1 cellular context compared by ENCODE assay signal in genomic region chr1:42846257-42847110, GRCh38.
TF ChIP-seq lines count a peak whose summit lies in the region.

A gene with protein sequence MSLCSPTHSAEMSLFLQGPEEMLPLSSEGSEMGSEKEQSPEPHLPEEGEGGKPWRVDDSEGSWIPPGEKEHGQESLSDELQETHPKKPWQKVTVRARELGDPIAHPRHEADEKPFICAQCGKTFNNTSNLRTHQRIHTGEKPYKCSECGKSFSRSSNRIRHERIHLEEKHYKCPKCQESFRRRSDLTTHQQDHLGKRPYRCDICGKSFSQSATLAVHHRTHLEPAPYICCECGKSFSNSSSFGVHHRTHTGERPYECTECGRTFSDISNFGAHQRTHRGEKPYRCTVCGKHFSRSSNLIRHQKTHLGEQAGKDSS (plus strand): TSS chr1:42846613. CDS start chr1:42849659, 3,046 bp downstream.

TF ChIP-seq in K562, 482 proteins besides CTCF, POLR2A, EP300 and RAD21 (continued from another document and continues in another):
- no peak for TF ChIP-seq MITF (IDR thresholded peaks at IDR 0.05)
- TF ChIP-seq ZNF347 (CRISPR knock-in tag; IDR thresholded peaks at IDR 0.05; ENCODE audit: low read depth), result 0 out of 2 replicates have a peak, but pooled peaks have one; percentile 30
- TF ChIP-seq ETV6 (IDR thresholded peaks at IDR 0.05; ENCODE audit: borderline replicate concordance in 1 of 2, low read depth in 2 of 2, low read length in 1 of 2), result no peak
- TF ChIP-seq ETV6 (CRISPR knock-in tag; IDR thresholded peaks at IDR 0.05; ENCODE audit: borderline replicate concordance), result no peak
- TF ChIP-seq KDM5B (IDR thresholded peaks at IDR 0.05; ENCODE audit: insufficient replicate concordance, low read depth, low read length), result peak; percentile 84
- no peak for TF ChIP-seq SIRT6 (IDR thresholded peaks at IDR 0.05; ENCODE audit: low read depth, low read length)
- TF ChIP-seq, protein P1, sequence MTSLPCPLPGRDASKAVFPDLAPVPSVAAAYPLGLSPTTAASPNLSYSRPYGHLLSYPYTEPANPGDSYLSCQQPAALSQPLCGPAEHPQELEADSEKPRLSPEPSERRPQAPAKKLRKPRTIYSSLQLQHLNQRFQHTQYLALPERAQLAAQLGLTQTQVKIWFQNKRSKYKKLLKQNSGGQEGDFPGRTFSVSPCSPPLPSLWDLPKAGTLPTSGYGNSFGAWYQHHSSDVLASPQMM (CRISPR knock-in tag; IDR thresholded peaks at IDR 0.05), result no peak
- TF ChIP-seq FIP1L1 (IDR thresholded peaks at IDR 0.05; ENCODE audit: low read depth, low read length, poor library complexity, severe bottlenecking), result no peak
- no peak for TF ChIP-seq MEF2D (tag; conservative IDR thresholded peaks at IDR 0.05; ENCODE audit: low read depth)
- no peak for TF ChIP-seq TEAD2 (tag; IDR thresholded peaks at IDR 0.05)
- TF ChIP-seq, protein P2, sequence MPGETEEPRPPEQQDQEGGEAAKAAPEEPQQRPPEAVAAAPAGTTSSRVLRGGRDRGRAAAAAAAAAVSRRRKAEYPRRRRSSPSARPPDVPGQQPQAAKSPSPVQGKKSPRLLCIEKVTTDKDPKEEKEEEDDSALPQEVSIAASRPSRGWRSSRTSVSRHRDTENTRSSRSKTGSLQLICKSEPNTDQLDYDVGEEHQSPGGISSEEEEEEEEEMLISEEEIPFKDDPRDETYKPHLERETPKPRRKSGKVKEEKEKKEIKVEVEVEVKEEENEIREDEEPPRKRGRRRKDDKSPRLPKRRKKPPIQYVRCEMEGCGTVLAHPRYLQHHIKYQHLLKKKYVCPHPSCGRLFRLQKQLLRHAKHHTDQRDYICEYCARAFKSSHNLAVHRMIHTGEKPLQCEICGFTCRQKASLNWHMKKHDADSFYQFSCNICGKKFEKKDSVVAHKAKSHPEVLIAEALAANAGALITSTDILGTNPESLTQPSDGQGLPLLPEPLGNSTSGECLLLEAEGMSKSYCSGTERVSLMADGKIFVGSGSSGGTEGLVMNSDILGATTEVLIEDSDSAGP (CRISPR knock-in tag; IDR thresholded peaks at IDR 0.05), result no peak
- no peak for TF ChIP-seq MYNN (IDR thresholded peaks at IDR 0.05)
- TF ChIP-seq MYNN (CRISPR knock-in tag; IDR thresholded peaks at IDR 0.05), result no peak
- peak; percentile 54; the same call in 1 of the 2 replicates for TF ChIP-seq NCOA1 (IDR thresholded peaks at IDR 0.05; ENCODE audit: low read depth)
- no peak for TF ChIP-seq HSF4 (CRISPR knock-in tag; IDR thresholded peaks at IDR 0.05; ENCODE audit: borderline replicate concordance)
- TF ChIP-seq SNRNP70 (optimal IDR thresholded peaks at IDR 0.05; ENCODE audit: low read depth, low read length), result no peak
- no peak; the same call in none of the 2 replicates for TF ChIP-seq TAF7 (tag; IDR thresholded peaks at IDR 0.05)
- TF ChIP-seq KLF10 (CRISPR knock-in tag; IDR thresholded peaks at IDR 0.05), result no peak
- no peak for TF ChIP-seq LEF1 (IDR thresholded peaks at IDR 0.05)
- TF ChIP-seq ZKSCAN1 (IDR thresholded peaks at IDR 0.05; ENCODE audit: low read depth, low read length), result 0 out of 2 replicates have a peak, but pooled peaks have one; percentile 23
- no peak for TF ChIP-seq PHB (CRISPR knock-in tag; IDR thresholded peaks at IDR 0.05)
- TF ChIP-seq ESRRB (CRISPR knock-in tag; IDR thresholded peaks at IDR 0.05; ENCODE audit: borderline replicate concordance), result no peak
- no peak for TF ChIP-seq U2AF1 (optimal IDR thresholded peaks at IDR 0.05; ENCODE audit: low read depth, low read length)
- TF ChIP-seq SIN3B (IDR thresholded peaks at IDR 0.05; ENCODE audit: low read depth), result no peak; the same call in 1 of the 2 replicates
- peak; percentile 97 for TF ChIP-seq NFYB (IDR thresholded peaks at IDR 0.05; ENCODE audit: extremely low read depth, insufficient read length)
- TF ChIP-seq DEAF1 (CRISPR knock-in tag; IDR thresholded peaks at IDR 0.05), result 0 out of 2 replicates have a peak, but pooled peaks have one; percentile 22
- no peak for TF ChIP-seq TEAD4 (IDR thresholded peaks at IDR 0.05; ENCODE audit: low read length)
- TF ChIP-seq TEAD4 (CRISPR knock-in tag; IDR thresholded peaks at IDR 0.05; ENCODE audit: borderline replicate concordance), result no peak
- TF ChIP-seq, protein P3, sequence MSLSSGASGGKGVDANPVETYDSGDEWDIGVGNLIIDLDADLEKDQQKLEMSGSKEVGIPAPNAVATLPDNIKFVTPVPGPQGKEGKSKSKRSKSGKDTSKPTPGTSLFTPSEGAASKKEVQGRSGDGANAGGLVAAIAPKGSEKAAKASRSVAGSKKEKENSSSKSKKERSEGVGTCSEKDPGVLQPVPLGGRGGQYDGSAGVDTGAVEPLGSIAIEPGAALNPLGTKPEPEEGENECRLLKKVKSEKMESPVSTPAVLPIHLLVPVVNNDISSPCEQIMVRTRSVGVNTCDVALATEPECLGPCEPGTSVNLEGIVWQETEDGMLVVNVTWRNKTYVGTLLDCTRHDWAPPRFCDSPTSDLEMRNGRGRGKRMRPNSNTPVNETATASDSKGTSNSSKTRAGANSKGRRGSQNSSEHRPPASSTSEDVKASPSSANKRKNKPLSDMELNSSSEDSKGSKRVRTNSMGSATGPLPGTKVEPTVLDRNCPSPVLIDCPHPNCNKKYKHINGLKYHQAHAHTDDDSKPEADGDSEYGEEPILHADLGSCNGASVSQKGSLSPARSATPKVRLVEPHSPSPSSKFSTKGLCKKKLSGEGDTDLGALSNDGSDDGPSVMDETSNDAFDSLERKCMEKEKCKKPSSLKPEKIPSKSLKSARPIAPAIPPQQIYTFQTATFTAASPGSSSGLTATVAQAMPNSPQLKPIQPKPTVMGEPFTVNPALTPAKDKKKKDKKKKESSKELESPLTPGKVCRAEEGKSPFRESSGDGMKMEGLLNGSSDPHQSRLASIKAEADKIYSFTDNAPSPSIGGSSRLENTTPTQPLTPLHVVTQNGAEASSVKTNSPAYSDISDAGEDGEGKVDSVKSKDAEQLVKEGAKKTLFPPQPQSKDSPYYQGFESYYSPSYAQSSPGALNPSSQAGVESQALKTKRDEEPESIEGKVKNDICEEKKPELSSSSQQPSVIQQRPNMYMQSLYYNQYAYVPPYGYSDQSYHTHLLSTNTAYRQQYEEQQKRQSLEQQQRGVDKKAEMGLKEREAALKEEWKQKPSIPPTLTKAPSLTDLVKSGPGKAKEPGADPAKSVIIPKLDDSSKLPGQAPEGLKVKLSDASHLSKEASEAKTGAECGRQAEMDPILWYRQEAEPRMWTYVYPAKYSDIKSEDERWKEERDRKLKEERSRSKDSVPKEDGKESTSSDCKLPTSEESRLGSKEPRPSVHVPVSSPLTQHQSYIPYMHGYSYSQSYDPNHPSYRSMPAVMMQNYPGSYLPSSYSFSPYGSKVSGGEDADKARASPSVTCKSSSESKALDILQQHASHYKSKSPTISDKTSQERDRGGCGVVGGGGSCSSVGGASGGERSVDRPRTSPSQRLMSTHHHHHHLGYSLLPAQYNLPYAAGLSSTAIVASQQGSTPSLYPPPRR (CRISPR knock-in tag; IDR thresholded peaks at IDR 0.05; ENCODE audit: borderline replicate concordance), result no peak
- TF ChIP-seq SMARCA4 (IDR thresholded peaks at IDR 0.05), result no peak
- TF ChIP-seq NONO (IDR thresholded peaks at IDR 0.05; ENCODE audit: low read depth in 2 of 2, low read length in 1 of 2), result no peak
- TF ChIP-seq, protein P4, sequence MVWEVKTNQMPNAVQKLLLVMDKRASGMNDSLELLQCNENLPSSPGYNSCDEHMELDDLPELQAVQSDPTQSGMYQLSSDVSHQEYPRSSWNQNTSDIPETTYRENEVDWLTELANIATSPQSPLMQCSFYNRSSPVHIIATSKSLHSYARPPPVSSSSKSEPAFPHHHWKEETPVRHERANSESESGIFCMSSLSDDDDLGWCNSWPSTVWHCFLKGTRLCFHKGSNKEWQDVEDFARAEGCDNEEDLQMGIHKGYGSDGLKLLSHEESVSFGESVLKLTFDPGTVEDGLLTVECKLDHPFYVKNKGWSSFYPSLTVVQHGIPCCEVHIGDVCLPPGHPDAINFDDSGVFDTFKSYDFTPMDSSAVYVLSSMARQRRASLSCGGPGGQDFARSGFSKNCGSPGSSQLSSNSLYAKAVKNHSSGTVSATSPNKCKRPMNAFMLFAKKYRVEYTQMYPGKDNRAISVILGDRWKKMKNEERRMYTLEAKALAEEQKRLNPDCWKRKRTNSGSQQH (CRISPR knock-in tag; IDR thresholded peaks at IDR 0.05), result peak; percentile 4; the same call in 1 of the 2 replicates
- TF ChIP-seq ILF3 (IDR thresholded peaks at IDR 0.05; ENCODE audit: borderline replicate concordance), result no peak
- TF ChIP-seq MXI1 (IDR thresholded peaks at IDR 0.05; ENCODE audit: low read depth, low read length), result no peak
- peak; percentile 79; the same call in 1 of the 2 replicates for TF ChIP-seq NFIC (IDR thresholded peaks at IDR 0.05)
- peak; percentile 96 for TF ChIP-seq SP2 (IDR thresholded peaks at IDR 0.05; ENCODE audit: extremely low read depth, low read depth, low read length, poor library complexity, severe bottlenecking)
- TF ChIP-seq HOXB6 (CRISPR knock-in tag; IDR thresholded peaks at IDR 0.05; ENCODE audit: borderline replicate concordance), result no peak
- TF ChIP-seq UBTF (IDR thresholded peaks at IDR 0.05; ENCODE audit: borderline replicate concordance in 1 of 2, low read depth in 2 of 2, low read length in 2 of 2), result peak; percentile 56 to 57; a peak in 2 of 4 replicates
- TF ChIP-seq, protein P5, sequence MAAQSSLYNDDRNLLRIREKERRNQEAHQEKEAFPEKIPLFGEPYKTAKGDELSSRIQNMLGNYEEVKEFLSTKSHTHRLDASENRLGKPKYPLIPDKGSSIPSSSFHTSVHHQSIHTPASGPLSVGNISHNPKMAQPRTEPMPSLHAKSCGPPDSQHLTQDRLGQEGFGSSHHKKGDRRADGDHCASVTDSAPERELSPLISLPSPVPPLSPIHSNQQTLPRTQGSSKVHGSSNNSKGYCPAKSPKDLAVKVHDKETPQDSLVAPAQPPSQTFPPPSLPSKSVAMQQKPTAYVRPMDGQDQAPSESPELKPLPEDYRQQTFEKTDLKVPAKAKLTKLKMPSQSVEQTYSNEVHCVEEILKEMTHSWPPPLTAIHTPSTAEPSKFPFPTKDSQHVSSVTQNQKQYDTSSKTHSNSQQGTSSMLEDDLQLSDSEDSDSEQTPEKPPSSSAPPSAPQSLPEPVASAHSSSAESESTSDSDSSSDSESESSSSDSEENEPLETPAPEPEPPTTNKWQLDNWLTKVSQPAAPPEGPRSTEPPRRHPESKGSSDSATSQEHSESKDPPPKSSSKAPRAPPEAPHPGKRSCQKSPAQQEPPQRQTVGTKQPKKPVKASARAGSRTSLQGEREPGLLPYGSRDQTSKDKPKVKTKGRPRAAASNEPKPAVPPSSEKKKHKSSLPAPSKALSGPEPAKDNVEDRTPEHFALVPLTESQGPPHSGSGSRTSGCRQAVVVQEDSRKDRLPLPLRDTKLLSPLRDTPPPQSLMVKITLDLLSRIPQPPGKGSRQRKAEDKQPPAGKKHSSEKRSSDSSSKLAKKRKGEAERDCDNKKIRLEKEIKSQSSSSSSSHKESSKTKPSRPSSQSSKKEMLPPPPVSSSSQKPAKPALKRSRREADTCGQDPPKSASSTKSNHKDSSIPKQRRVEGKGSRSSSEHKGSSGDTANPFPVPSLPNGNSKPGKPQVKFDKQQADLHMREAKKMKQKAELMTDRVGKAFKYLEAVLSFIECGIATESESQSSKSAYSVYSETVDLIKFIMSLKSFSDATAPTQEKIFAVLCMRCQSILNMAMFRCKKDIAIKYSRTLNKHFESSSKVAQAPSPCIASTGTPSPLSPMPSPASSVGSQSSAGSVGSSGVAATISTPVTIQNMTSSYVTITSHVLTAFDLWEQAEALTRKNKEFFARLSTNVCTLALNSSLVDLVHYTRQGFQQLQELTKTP (IDR thresholded peaks at IDR 0.05; ENCODE audit: low read depth in 1 of 2, partially characterized antibody in 2 of 2), result peak in 1 of 2 experiments; percentile 88
- no peak for TF ChIP-seq ZKSCAN3 (CRISPR knock-in tag; IDR thresholded peaks at IDR 0.05)
